In genomic region chr13:49436890-49437289, GRCh38 we compare ENCODE assay signal across 10 cellular contexts. TPM values are rescaled to one million over a fixed set of nuclear protein-coding genes. Genes with fewer than 3 reads are reported as not detected.
DNase-seq lines count a peak whose midpoint lies in the region; ATAC-seq and TF ChIP-seq lines count a peak whose summit lies in the region.
"Had no signal": no experiment of that assay in that cellular context is flagged by ENCODE, and none has a peak within 500 bp of the region (broad histone marks: within the 10 kb centered on the region; RNA-seq: fewer than 3 reads in every experiment).

No MANE protein-coding gene starts in this region.

- POLR2A ChIA-PET in naive thymus-derived CD8-positive, alpha-beta T cell (lab: Charles Lee), result interaction anchor here (0.6 kb wide), 1 partner anchor 148 kb away, joined by 3 read pairs; the partner anchor contains the start of gene RCBTB1

- no peak overlapping the region for H2AFZ ChIP-seq in ACC112 (ENCODE audit: low read length, unreplicated experiment)

- no peaks in the 10 kb centered on the region; the same call in 1 of the 2 replicates for H3K36me3 ChIP-seq in ACC112 (ENCODE audit: insufficient read depth, low read length)
- no peaks in the 10 kb centered on the region for H3K36me3 ChIP-seq in right lobe of liver

- H3K27ac ChIP-seq in ACC112 (ENCODE audit: low read depth, low read length) (0 out of 2 replicates have a peak overlapping the region, but pooled peaks have one; percentile 1), right lobe of liver (no peak overlapping the region)

- intact Hi-C loops in right lobe of liver (cut with DNase I), result loop anchor here in 1 of 2 donors (10.0 kb wide), 1 partner anchor 142 kb away; no protein-coding TSS in a partner anchor

- WGBS in right lobe of liver (ENCODE audit: insufficient coverage, low coverage, low lambda C conversion rate, missing lambda C conversion rate), result 56% methylated on average over 3 of the region's 3 CpGs

- no peak overlapping the region for H3K27ac Mint-ChIP-seq in naive thymus-derived CD8-positive, alpha-beta T cell
- no peak overlapping the region for H3K27ac Mint-ChIP-seq in T-helper 17 cell
- H3K27ac Mint-ChIP-seq: natural killer cell treated with Interleukin-12 subunit alpha and Interleukin-12 subunit beta and Interleukin-15 and Interleukin-18, amount 100 ng/mL, for 72 hours had no signal

- peaks cover 3% of the 10 kb centered on the region for H3K79me2 ChIP-seq in ACC112 (ENCODE audit: control insufficient read depth, insufficient read depth, low read length, unreplicated experiment)

- no peak for TF ChIP-seq POLR2A in right lobe of liver (IDR thresholded peaks at IDR 0.05)

- peaks cover 7% of the 10 kb centered on the region for H3K4me1 ChIP-seq in ACC112 (ENCODE audit: control insufficient read depth, insufficient read depth, low read length, unreplicated experiment)
- H3K4me1 ChIP-seq in right lobe of liver, result no peaks in the 10 kb centered on the region

- H3K9me3 ChIP-seq in right lobe of liver, result no peaks in the 10 kb centered on the region
- H3K9me3 ChIP-seq in T-helper 17 cell (ENCODE audit: control insufficient read depth, low read length, poor library complexity, severe bottlenecking), result no peaks in the 10 kb centered on the region

- H3K4me3 ChIP-seq in ACC112 (ENCODE audit: low read depth, low read length) (no peak overlapping the region), LNCaP clone FGC (ENCODE audit: low read depth, low read length) (no peak overlapping the region), right lobe of liver (no peak overlapping the region)

- peaks cover 0 to 13% (median 0%) of the 10 kb centered on the region in 4 donors for H3K4me1 Mint-ChIP-seq in naive thymus-derived CD8-positive, alpha-beta T cell
- peaks cover 8% of the 10 kb centered on the region for H3K4me1 Mint-ChIP-seq in T-helper 17 cell

- no peaks in the 10 kb centered on the region for H3K9me3 Mint-ChIP-seq in naive thymus-derived CD8-positive, alpha-beta T cell
- H3K9me3 Mint-ChIP-seq: natural killer cell treated with Interleukin-12 subunit alpha and Interleukin-12 subunit beta and Interleukin-15 and Interleukin-18, amount 100 ng/mL, for 72 hours had no signal

- no peaks in the 10 kb centered on the region for H3K27me3 Mint-ChIP-seq in naive thymus-derived CD8-positive, alpha-beta T cell
- no peaks in the 10 kb centered on the region for H3K27me3 Mint-ChIP-seq in T-helper 17 cell
- H3K27me3 Mint-ChIP-seq: natural killer cell treated with Interleukin-12 subunit alpha and Interleukin-12 subunit beta and Interleukin-15 and Interleukin-18, amount 100 ng/mL, for 72 hours had no signal

- peaks cover 0 to 8% (median 1%) of the 10 kb centered on the region in 3 donors for H3K36me3 Mint-ChIP-seq in naive thymus-derived CD8-positive, alpha-beta T cell
- H3K36me3 Mint-ChIP-seq in T-helper 17 cell (ENCODE audit: low read depth), result peaks cover 5% of the 10 kb centered on the region
- H3K36me3 Mint-ChIP-seq: natural killer cell treated with Interleukin-12 subunit alpha and Interleukin-12 subunit beta and Interleukin-15 and Interleukin-18, amount 100 ng/mL, for 72 hours had no signal

- peak; percentile 46 to 81 (median 58) for ATAC-seq in right lobe of liver
- ATAC-seq in naive thymus-derived CD8-positive, alpha-beta T cell, result no peak
- ATAC-seq in T-helper 17 cell, result no peak
- ATAC-seq: natural killer cell treated with Interleukin-12 subunit alpha and Interleukin-12 subunit beta and Interleukin-15 and Interleukin-18, amount 100 ng/mL, for 72 hours had no signal

- no peaks in the 10 kb centered on the region for H3K27me3 ChIP-seq in ACC112 (ENCODE audit: insufficient read depth, low read length)
- no peaks in the 10 kb centered on the region for H3K27me3 ChIP-seq in right lobe of liver

- no peak overlapping the region for H3K4me3 Mint-ChIP-seq in naive thymus-derived CD8-positive, alpha-beta T cell
- H3K4me3 Mint-ChIP-seq in T-helper 17 cell, result no peak overlapping the region
- H3K4me3 Mint-ChIP-seq: natural killer cell treated with Interleukin-12 subunit alpha and Interleukin-12 subunit beta and Interleukin-15 and Interleukin-18, amount 100 ng/mL, for 72 hours had no signal

- DNase-seq in LNCaP clone FGC (ENCODE audit: low read depth) (no peak), dedifferentiated amniotic fluid mesenchymal stem cell (ENCODE audit: extremely low spot score) (peak; percentile 63), right lobe of liver (no peak), T-helper 1 cell (no peak), T-helper 17 cell (no peak)
- no peak for DNase-seq in naive thymus-derived CD8-positive, alpha-beta T cell
- no peak for DNase-seq in activated naive CD4-positive, alpha-beta T cell treated with Interleukin-2 at 50 U/mL for 16 hours
- DNase-seq: RPMI8226 had no signal

- TF ChIP-seq CTCF in LNCaP clone FGC (IDR thresholded peaks at IDR 0.05; ENCODE audit: control insufficient read depth, extremely low read depth, insufficient read depth) (peak; percentile 35; the same call in 1 of the 2 replicates), right lobe of liver (IDR thresholded peaks at IDR 0.05) (peak in 3 of 4 donors; percentile 12 to 25 (median 21))

RNA-seq across cellular contexts. Expression of gene CAB39L, which starts 7.0 kb away (rescaled TPM):
- 1 to 10 TPM; 1.9 to 4.1 (median 2.8) TPM for total RNA-seq in right lobe of liver
- 1 to 10 TPM; 5.3 to 9.2 TPM for total RNA-seq in naive thymus-derived CD8-positive, alpha-beta T cell
- 1 to 10 TPM; 4.3 to 5.2 (median 4.3) TPM for polyA plus RNA-seq in naive thymus-derived CD8-positive, alpha-beta T cell
- total RNA-seq in T-helper 17 cell, result 1 to 10 TPM; 3.4 to 5.9 TPM

RNA-seq across cellular contexts. Expression of gene SETDB2, which starts 7.2 kb away (rescaled TPM):
- total RNA-seq in right lobe of liver (1 to 10 TPM; 3.7 to 6.7 (median 4.6) TPM), T-helper 17 cell (10 to 100 TPM; 15.9 to 17.9 TPM)
- 10 to 100 TPM; 30.5 to 31.6 TPM for total RNA-seq in naive thymus-derived CD8-positive, alpha-beta T cell
- polyA plus RNA-seq in naive thymus-derived CD8-positive, alpha-beta T cell, result 10 to 100 TPM; 13.3 to 14.7 (median 13.7) TPM

RNA-seq across cellular contexts. Expression of gene PHF11, which starts 58.9 kb away (rescaled TPM):
- total RNA-seq in right lobe of liver (10 to 100 TPM; 10.8 to 21.4 (median 17.2) TPM), T-helper 17 cell (100 to 1,000 TPM; 104 to 119 TPM)
- 100 to 1,000 TPM; 121 to 132 TPM for total RNA-seq in naive thymus-derived CD8-positive, alpha-beta T cell
- polyA plus RNA-seq in naive thymus-derived CD8-positive, alpha-beta T cell, result 10 to 100 TPM; 75.9 to 88.3 (median 80.4) TPM

Comparison
In these comparisons a context has a peak if more than half of its experiments do, and no peak if none do; other contexts are left out.
1. ATAC-seq: peak in right lobe of liver (4 of 4); none in naive thymus-derived CD8-positive, alpha-beta T cell (0 of 2) and T-helper 17 cell (single experiment).
2. RNA of gene PHF11, which starts 58.9 kb away (total RNA-seq): 121 to 132 TPM in naive thymus-derived CD8-positive, alpha-beta T cell and 104 to 119 TPM in T-helper 17 cell; 10.8 to 21.4 TPM in right lobe of liver; every median in the first group is over 4 times any median in the second.